In genomic region chr11:57387284-57388030, GRCh38 we compare ENCODE assay signal across 1 cellular context.
TF ChIP-seq lines count a peak whose summit lies in the region.

No MANE protein-coding gene starts in this region.

TF ChIP-seq in K562, 482 proteins besides CTCF, POLR2A, EP300 and RAD21:
- TF ChIP-seq TRIM24 (IDR thresholded peaks at IDR 0.05) (no peak), ZNF75A (CRISPR knock-in tag; IDR thresholded peaks at IDR 0.05) (0 out of 2 replicates have a peak, but pooled peaks have one; percentile 44), ZNF217 (CRISPR knock-in tag; IDR thresholded peaks at IDR 0.05) (no peak), ZBTB26 (CRISPR knock-in tag; IDR thresholded peaks at IDR 0.05) (no peak), EGR1 (conservative IDR thresholded peaks at IDR 0.05) (peak; percentile 50), NFIC (IDR thresholded peaks at IDR 0.05) (peak; percentile 55), NONO (IDR thresholded peaks at IDR 0.05; ENCODE audit: low read depth in 2 of 2, low read length in 1 of 2) (no peak), EHMT2 (IDR thresholded peaks at IDR 0.05) (0 out of 2 replicates have a peak, but pooled peaks have one; percentile 17), NR2F6 (CRISPR knock-in tag; IDR thresholded peaks at IDR 0.05) (no peak), ZNF586 (CRISPR knock-in tag; conservative IDR thresholded peaks at IDR 0.05) (no peak), NKRF (IDR thresholded peaks at IDR 0.05; ENCODE audit: borderline replicate concordance) (no peak), CTBP1 (IDR thresholded peaks at IDR 0.05; ENCODE audit: borderline replicate concordance) (peak; percentile 34; the same call in 1 of the 2 replicates), ZNF184 (CRISPR knock-in tag; IDR thresholded peaks at IDR 0.05) (no peak), ZBTB9 (CRISPR knock-in tag; IDR thresholded peaks at IDR 0.05) (no peak), SNRNP70 (optimal IDR thresholded peaks at IDR 0.05; ENCODE audit: low read depth, low read length) (no peak), ELF4 (CRISPR knock-in tag; IDR thresholded peaks at IDR 0.05) (no peak), ELF2 (CRISPR knock-in tag; IDR thresholded peaks at IDR 0.05) (no peak), BRF2 (IDR thresholded peaks at IDR 0.05; ENCODE audit: borderline replicate concordance, insufficient read depth, insufficient read length) (no peak), PBX2 (CRISPR knock-in tag; IDR thresholded peaks at IDR 0.05; ENCODE audit: low read depth) (no peak), PBX2 (tag; conservative IDR thresholded peaks at IDR 0.05; ENCODE audit: low read depth) (no peak), ZNF551 (CRISPR knock-in tag; IDR thresholded peaks at IDR 0.05) (no peak)
TF ChIP-seq in K562: peak in this region for 5.
